Comparison of ENCODE assay signal across 18 cellular contexts in the genomic region with DNA sequence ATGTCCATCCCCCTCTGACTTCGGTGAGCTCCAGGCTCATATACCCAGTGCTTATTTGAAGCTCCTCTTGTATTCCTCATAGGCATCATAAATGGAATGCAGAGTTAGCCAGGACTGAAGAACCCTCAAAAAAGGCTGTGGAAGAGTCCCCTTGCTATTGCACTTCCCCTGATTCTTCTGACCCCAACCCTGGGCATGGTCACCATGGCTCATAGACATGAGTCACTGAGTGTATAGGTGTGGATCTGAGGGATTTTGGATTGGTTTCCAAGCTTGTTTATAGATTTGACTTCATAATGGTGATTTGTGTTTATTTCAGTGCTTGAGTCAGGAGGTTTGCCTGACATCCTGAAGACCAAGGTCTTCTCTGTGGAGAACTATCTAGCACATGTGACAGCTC.
A peak's percentile ranks its signal among the peaks of the same experiment; 100 is the strongest.
DNase-seq lines count a peak whose midpoint lies in the region; ATAC-seq, FAIRE-seq and TF ChIP-seq lines count a peak whose summit lies in the region.
"Had no signal": no experiment of that assay in that cellular context is flagged by ENCODE, and none has a peak within 500 bp of the region (broad histone marks: within the 10 kb centered on the region; RNA-seq: fewer than 3 reads in every experiment).

No MANE protein-coding gene starts in this region.

- no peaks in the 10 kb centered on the region for H3K9me3 Mint-ChIP-seq in CD8-positive, alpha-beta T cell
- H3K9me3 Mint-ChIP-seq: WTC11 had no signal

- no peak for TF ChIP-seq CTCF in CD8-positive, alpha-beta T cell (IDR thresholded peaks at IDR 0.05)
- TF ChIP-seq CTCF in foreskin keratinocyte (conservative IDR thresholded peaks at IDR 0.05): no peak

- no peaks in the 10 kb centered on the region for H3K36me3 ChIP-seq in CD8-positive, alpha-beta T cell (ENCODE audit: insufficient read depth, low read length)
- H3K36me3 ChIP-seq in SJSA1: no peaks in the 10 kb centered on the region

- no peak overlapping the region for H3K4me3 ChIP-seq in CD8-positive, alpha-beta T cell (ENCODE audit: low read depth, low read length)
- no peak overlapping the region for H3K4me3 ChIP-seq in SJSA1

- no peak for DNase-seq in CD8-positive, alpha-beta T cell
- DNase-seq in H54 (ENCODE audit: insufficient read length, low spot score) (no peak), SJSA1 (ENCODE audit: low read depth in 1 of 2, low spot score in 2 of 2) (peak; percentile 80 to 85), foreskin keratinocyte (no peak), epidermal melanocyte (ENCODE audit: insufficient read length, low spot score) (no peak), activated T-cell treated with anti-CD3 and anti-CD28 coated beads for 4 hours (no peak)
- DNase-seq: activated effector memory CD4-positive, alpha-beta T cell treated with Interleukin-2 at 50 U/mL for 16 hours; AML-193; amygdala; central memory CD4-positive, alpha-beta T cell; COR-L47; naive thymus-derived CD4-positive, alpha-beta T cell; NCI-H187; NCI-H446 treated with DMSO at 0.1 percent for 48 hours; Right ventricle myocardium superior had no signal

- ATAC-seq in CD8-positive, alpha-beta T cell: no peak
- peak; percentile 24 for ATAC-seq in foreskin keratinocyte
- ATAC-seq in HG03196 (IDR thresholded peaks at IDR 0.05; ENCODE audit: unreplicated experiment): no peak
- no peak for ATAC-seq in HG03025 (IDR thresholded peaks at IDR 0.05; ENCODE audit: low FRiP score, unreplicated experiment)
- ATAC-seq: naive thymus-derived CD4-positive, alpha-beta T cell; WTC11 had no signal

- no peaks in the 10 kb centered on the region for H3K27me3 Mint-ChIP-seq in CD8-positive, alpha-beta T cell (ENCODE audit: low read depth)
- H3K27me3 Mint-ChIP-seq: naive thymus-derived CD4-positive, alpha-beta T cell had no signal

- H3K4me3 Mint-ChIP-seq in CD8-positive, alpha-beta T cell: peak overlapping the region; percentile 8
- H3K4me3 Mint-ChIP-seq: WTC11 had no signal

- peak; percentile 36 for FAIRE-seq in H54 (lab: Jason Lieb, UNC)

- no peak overlapping the region for H3K27ac ChIP-seq in CD8-positive, alpha-beta T cell (ENCODE audit: low read depth, low read length)
- no peak overlapping the region for H3K27ac ChIP-seq in SJSA1
- H3K27ac ChIP-seq in foreskin keratinocyte: no peak overlapping the region

- no peak overlapping the region for H3K27ac Mint-ChIP-seq in CD8-positive, alpha-beta T cell
- H3K27ac Mint-ChIP-seq: WTC11 had no signal

- no peak for TF ChIP-seq POLR2A in H54 (IDR thresholded peaks at IDR 0.05; ENCODE audit: low read depth, low read length)

- no peaks in the 10 kb centered on the region for H3K9me3 ChIP-seq in CD8-positive, alpha-beta T cell (ENCODE audit: low read length)
- no peaks in the 10 kb centered on the region for H3K9me3 ChIP-seq in SJSA1 (replicated peaks)

- POLR2A ChIA-PET in CD8-positive, alpha-beta T cell (lab: Charles Lee): interaction anchor here (0.8 to 1.2 kb wide), 4 partner anchors 11 to 115 kb away, joined by 3 to 6 read pairs (median 4); no protein-coding TSS in a partner anchor

- intact Hi-C loops in CD8-positive, alpha-beta T cell (cut with DNase I, micrococcal nuclease): no loop called here

- peaks cover 23% of the 10 kb centered on the region for H3K4me1 Mint-ChIP-seq in CD8-positive, alpha-beta T cell (ENCODE audit: low read depth)

- CTCF ChIA-PET in CD8-positive, alpha-beta T cell (lab: Charles Lee): interaction anchor here (0.8 to 0.9 kb wide), 2 partner anchors 9 to 67 kb away, joined by 3 read pairs; no protein-coding TSS in a partner anchor

- no peaks in the 10 kb centered on the region for H3K27me3 ChIP-seq in CD8-positive, alpha-beta T cell (ENCODE audit: insufficient read depth, low read length)
- peaks cover 14% of the 10 kb centered on the region for H3K27me3 ChIP-seq in SJSA1 (replicated peaks)
- no peaks in the 10 kb centered on the region for H3K27me3 ChIP-seq in foreskin keratinocyte

- H3K36me3 Mint-ChIP-seq in CD8-positive, alpha-beta T cell: no peaks in the 10 kb centered on the region
- H3K36me3 Mint-ChIP-seq: WTC11 had no signal

- peaks cover 15% of the 10 kb centered on the region for H3K4me1 ChIP-seq in CD8-positive, alpha-beta T cell (ENCODE audit: insufficient read depth, low read length)
- H3K4me1 ChIP-seq in SJSA1 (replicated peaks) (peaks cover 26% of the 10 kb centered on the region), foreskin keratinocyte (peaks cover 24% of the 10 kb centered on the region)

Comparison
In these comparisons a context has a peak if more than half of its experiments do, and no peak if none do; other contexts are left out.
1. DNase-seq: peak in SJSA1 (2 of 2); none in CD8-positive, alpha-beta T cell (0 of 7), H54 (single experiment), foreskin keratinocyte (0 of 2), epidermal melanocyte (single experiment) and activated T-cell treated with anti-CD3 and anti-CD28 coated beads for 4 hours (single experiment).